In genomic region chr10:129877773-129878371, GRCh38 we compare ENCODE assay signal across 9 cellular contexts.
DNase-seq lines count a peak whose midpoint lies in the region; ATAC-seq, FAIRE-seq and TF ChIP-seq lines count a peak whose summit lies in the region.
"Had no signal": no experiment of that assay in that cellular context is flagged by ENCODE, and none has a peak within 500 bp of the region (broad histone marks: within the 10 kb centered on the region; RNA-seq: fewer than 3 reads in every experiment).

No MANE protein-coding gene starts in this region.

- 35% methylated on average over 9 of the region's 9 CpGs for WGBS in HepG2 (ENCODE audit: low lambda C conversion rate)

- no peak overlapping the region for H3K4me2 ChIP-seq in HepG2 (ENCODE audit: low read depth, low read length)

- in situ Hi-C loops in HepG2 (cut with HindIII; ENCODE audit: extremely low pct_ligation_motif_present, low pct_unique_long_range_greater_than_20kb): no loop called here

- H3K27ac ChIP-seq in CD4-positive, CD25-positive, alpha-beta regulatory T cell (ENCODE audit: insufficient read depth, low read length, poor library complexity, severe bottlenecking): no peak overlapping the region
- H3K27ac ChIP-seq in HepG2 (ENCODE audit: extremely low read length, insufficient read depth, low read length) (no peak overlapping the region), foreskin keratinocyte (no peak overlapping the region)

- peaks cover 0 to 1% (median 0%) of the 10 kb centered on the region in 4 donors for H3K4me1 Mint-ChIP-seq in CD4-positive, CD25-positive, alpha-beta regulatory T cell
- H3K4me1 Mint-ChIP-seq in activated CD4-positive, alpha-beta memory T cell treated with anti-CD3 and anti-CD28 coated beads, Interleukin-2, amount 10 ng/mL, durations not matched to agents 7 days and 5 days: no peaks in the 10 kb centered on the region

- H3K9me3 Mint-ChIP-seq in CD4-positive, CD25-positive, alpha-beta regulatory T cell: peaks cover 0 to 1% (median 0%) of the 10 kb centered on the region in 7 donors
- no peaks in the 10 kb centered on the region for H3K9me3 Mint-ChIP-seq in activated CD4-positive, alpha-beta memory T cell treated with anti-CD3 and anti-CD28 coated beads, Interleukin-2, amount 10 ng/mL, durations not matched to agents 7 days and 5 days
- H3K9me3 Mint-ChIP-seq: dendritic cell treated with granulocyte-macrophage colony-stimulating factor and Interleukin-4, amounts not matched to agents 40 ng/mL and 50 ng/mL, for 4 days had no signal

- TF ChIP-seq EP300 in HepG2 (IDR thresholded peaks at IDR 0.05; ENCODE audit: low read depth in 2 of 2, low read length in 2 of 2) (no peak), HepG2 (CRISPR knock-in tag; IDR thresholded peaks at IDR 0.05; ENCODE audit: borderline replicate concordance) (no peak)

- H3K36me3 ChIP-seq in CD4-positive, CD25-positive, alpha-beta regulatory T cell (ENCODE audit: control insufficient read depth, insufficient read depth, low read length): no peaks in the 10 kb centered on the region
- H3K36me3 ChIP-seq in HepG2 (replicated peaks in 1 of 2; ENCODE audit: control insufficient read depth in 1 of 2, insufficient read depth in 2 of 2, low read length in 2 of 2): no peaks in the 10 kb centered on the region

- no peak for TF ChIP-seq POLR2A in HepG2 (IDR thresholded peaks at IDR 0.05; ENCODE audit: insufficient read depth in 1 of 2, low read depth in 2 of 2, low read length in 2 of 2)

- H3K27me3 ChIP-seq in CD4-positive, CD25-positive, alpha-beta regulatory T cell (ENCODE audit: control insufficient read depth, insufficient read depth, low read length): no peaks in the 10 kb centered on the region
- H3K27me3 ChIP-seq in HepG2 (ENCODE audit: control insufficient read depth in 1 of 2, insufficient read depth in 2 of 2, low read length in 2 of 2): peaks cover 1 to 27% of the 10 kb centered on the region in 2 experiments; a peak in 2 of 5 replicates
- no peaks in the 10 kb centered on the region for H3K27me3 ChIP-seq in foreskin keratinocyte

- no peak overlapping the region for H3K4me3 ChIP-seq in CD4-positive, CD25-positive, alpha-beta regulatory T cell (ENCODE audit: low read depth, low read length)
- no peak overlapping the region for H3K4me3 ChIP-seq in HepG2 (replicated peaks in 1 of 3; ENCODE audit: insufficient read depth in 1 of 3, low read depth in 2 of 3, low read length in 3 of 3)

- H3K27me3 Mint-ChIP-seq in CD4-positive, CD25-positive, alpha-beta regulatory T cell: peaks cover 20% of the 10 kb centered on the region
- H3K27me3 Mint-ChIP-seq in activated CD4-positive, alpha-beta memory T cell treated with anti-CD3 and anti-CD28 coated beads, Interleukin-2, amount 10 ng/mL, durations not matched to agents 7 days and 5 days: peaks cover 3% of the 10 kb centered on the region

- TF ChIP-seq CTCF in HepG2 (CRISPR knock-in tag; IDR thresholded peaks at IDR 0.05) (peak; percentile 53), foreskin keratinocyte (conservative IDR thresholded peaks at IDR 0.05) (no peak)

- no peak overlapping the region for H2AFZ ChIP-seq in HepG2 (ENCODE audit: low read length)

- no peak overlapping the region for H3K4me3 Mint-ChIP-seq in CD4-positive, CD25-positive, alpha-beta regulatory T cell
- H3K4me3 Mint-ChIP-seq in activated CD4-positive, alpha-beta memory T cell treated with anti-CD3 and anti-CD28 coated beads, Interleukin-2, amount 10 ng/mL, durations not matched to agents 7 days and 5 days: no peak overlapping the region
- H3K4me3 Mint-ChIP-seq: dendritic cell treated with granulocyte-macrophage colony-stimulating factor and Interleukin-4, amounts not matched to agents 40 ng/mL and 50 ng/mL, for 4 days had no signal

- no peaks in the 10 kb centered on the region for H3K4me1 ChIP-seq in CD4-positive, CD25-positive, alpha-beta regulatory T cell (ENCODE audit: control insufficient read depth, insufficient read depth, low read length, poor library complexity, severe bottlenecking)
- H3K4me1 ChIP-seq in HepG2 (ENCODE audit: insufficient read depth, low read length): no peaks in the 10 kb centered on the region
- no peaks in the 10 kb centered on the region for H3K4me1 ChIP-seq in foreskin keratinocyte

- POLR2A ChIA-PET in activated CD4-positive, alpha-beta memory T cell treated with anti-CD3 and anti-CD28 coated beads, Interleukin-2, amount 10 ng/mL, durations not matched to agents 7 days and 5 days (lab: Charles Lee): no interaction called here
- POLR2A ChIA-PET in HepG2 (lab: Yijun Ruan, JAX): no interaction called here

- no peak overlapping the region for H3K27ac Mint-ChIP-seq in CD4-positive, CD25-positive, alpha-beta regulatory T cell
- H3K27ac Mint-ChIP-seq in activated CD4-positive, alpha-beta memory T cell treated with anti-CD3 and anti-CD28 coated beads, Interleukin-2, amount 10 ng/mL, durations not matched to agents 7 days and 5 days: no peak overlapping the region
- H3K27ac Mint-ChIP-seq: dendritic cell treated with granulocyte-macrophage colony-stimulating factor and Interleukin-4, amounts not matched to agents 40 ng/mL and 50 ng/mL, for 4 days had no signal

- CTCF ChIA-PET in activated CD4-positive, alpha-beta memory T cell treated with anti-CD3 and anti-CD28 coated beads, Interleukin-2, amount 10 ng/mL, durations not matched to agents 7 days and 5 days (lab: Charles Lee): interaction anchor here (0.8 to 1.8 kb wide), 5 partner anchors 9 to 250 kb away, joined by 3 to 6 read pairs (median 4); no protein-coding TSS in a partner anchor
- CTCF ChIA-PET in HepG2 (lab: Yijun Ruan, JAX; ENCODE audit: low intra/inter-chr PET ratio, low total read pairs): no interaction called here

- no peak for ATAC-seq in CD4-positive, CD25-positive, alpha-beta regulatory T cell (ENCODE audit: low read depth in 2 of 2)
- ATAC-seq in HG03280 (IDR thresholded peaks at IDR 0.05; ENCODE audit: unreplicated experiment): peak; percentile 50
- peak; percentile 70 for ATAC-seq in HepG2
- no peak for ATAC-seq in GM21526 (IDR thresholded peaks at IDR 0.05; ENCODE audit: low FRiP score, unreplicated experiment)
- no peak for ATAC-seq in HG03025 (IDR thresholded peaks at IDR 0.05; ENCODE audit: low FRiP score, unreplicated experiment)
- no peak for ATAC-seq in foreskin keratinocyte

- H3K9ac ChIP-seq in HepG2 (ENCODE audit: insufficient read depth, low read depth, low read length): no peak overlapping the region

- no peaks in the 10 kb centered on the region for H3K9me3 ChIP-seq in CD4-positive, CD25-positive, alpha-beta regulatory T cell (ENCODE audit: control insufficient read depth in 2 of 2, low read length in 2 of 2)
- no peaks in the 10 kb centered on the region for H3K9me3 ChIP-seq in HepG2 (ENCODE audit: low read length)

- peak in 2 of 3 donors; percentile 29 to 34 for DNase-seq in CD4-positive, CD25-positive, alpha-beta regulatory T cell
- peak; percentile 43 for DNase-seq in activated CD4-positive, alpha-beta memory T cell treated with anti-CD3 and anti-CD28 coated beads, Interleukin-2, amount 10 ng/mL, durations not matched to agents 7 days and 5 days
- DNase-seq in HepG2 (ENCODE audit: low spot score): peak; percentile 28
- DNase-seq in NCI-H2196 treated with DMSO at 0.1 percent for 48 hours (lab: John Stamatoyannopoulos, UW; ENCODE audit: unreplicated experiment): no peak
- no peak for DNase-seq in foreskin keratinocyte

- H3K79me2 ChIP-seq in HepG2 (ENCODE audit: insufficient read depth, low read length): no peaks in the 10 kb centered on the region

- intact Hi-C loops in HepG2 (cut with micrococcal nuclease; ENCODE audit: unreplicated experiment): no loop called here

- TF ChIP-seq RAD21 in HepG2 (CRISPR knock-in tag; IDR thresholded peaks at IDR 0.05): no peak

- no peak for FAIRE-seq in HepG2 (lab: Jason Lieb, UNC)

- H3K36me3 Mint-ChIP-seq in CD4-positive, CD25-positive, alpha-beta regulatory T cell: no peaks in the 10 kb centered on the region
- H3K36me3 Mint-ChIP-seq in activated CD4-positive, alpha-beta memory T cell treated with anti-CD3 and anti-CD28 coated beads, Interleukin-2, amount 10 ng/mL, durations not matched to agents 7 days and 5 days (ENCODE audit: low read depth): no peaks in the 10 kb centered on the region

- no TSS peak for BruUV-seq in HepG2 (replicated peaks; lab: Mats Ljungman, UMichigan)

- H4K20me1 ChIP-seq in HepG2 (ENCODE audit: insufficient read depth, low read length): no peaks in the 10 kb centered on the region

TF ChIP-seq in HepG2, 621 proteins besides CTCF, POLR2A, EP300 and RAD21:
- no peak for TF ChIP-seq ZSCAN9 (CRISPR knock-in tag; IDR thresholded peaks at IDR 0.05; ENCODE audit: borderline replicate concordance)
- no peak for TF ChIP-seq RFXAP (CRISPR knock-in tag; IDR thresholded peaks at IDR 0.05; ENCODE audit: borderline replicate concordance)
- no peak for TF ChIP-seq ZBTB38 (CRISPR knock-in tag; IDR thresholded peaks at IDR 0.05)
- TF ChIP-seq ZNF576 (CRISPR knock-in tag; IDR thresholded peaks at IDR 0.05): peak; percentile 90; the same call in 1 of the 2 replicates
- peak; percentile 27; the same call in 1 of the 2 replicates for TF ChIP-seq STAG1 (CRISPR knock-in tag; IDR thresholded peaks at IDR 0.05)

Comparison
In these comparisons a context has a peak if more than half of its experiments do, and no peak if none do; other contexts are left out.
1. ATAC-seq: peak in HG03280 (single experiment) and HepG2 (single experiment); none in CD4-positive, CD25-positive, alpha-beta regulatory T cell (0 of 2), GM21526 (single experiment), HG03025 (single experiment) and foreskin keratinocyte (single experiment).
2. DNase-seq: peak in CD4-positive, CD25-positive, alpha-beta regulatory T cell (2 of 3), activated CD4-positive, alpha-beta memory T cell treated with anti-CD3 and anti-CD28 coated beads, Interleukin-2, amount 10 ng/mL, durations not matched to agents 7 days and 5 days (single experiment) and HepG2 (single experiment); none in NCI-H2196 treated with DMSO at 0.1 percent for 48 hours (single experiment) and foreskin keratinocyte (0 of 2).